Comparison of ENCODE assay signal across 1 cellular context in the genomic region with DNA sequence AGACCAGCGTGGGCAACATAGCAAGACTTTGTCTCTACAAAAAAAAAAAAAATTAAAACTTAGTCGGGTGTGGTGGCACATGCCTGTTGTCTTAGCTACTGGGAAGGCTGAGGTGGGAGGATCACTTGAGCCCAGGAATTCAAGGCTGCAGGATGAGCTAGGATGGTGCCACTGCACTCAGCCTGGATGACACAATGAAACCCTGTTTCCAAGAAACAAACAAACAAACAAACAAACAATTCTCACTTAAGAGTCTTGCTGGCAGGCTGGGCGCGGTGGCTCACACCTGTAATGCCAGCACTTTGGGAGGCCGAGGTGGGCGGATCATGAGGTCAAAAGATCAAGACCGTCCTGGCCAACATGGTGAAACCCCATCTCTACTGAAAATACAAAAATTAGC. TPM values are rescaled to one million over a fixed set of nuclear protein-coding genes. Genes with fewer than 3 reads are reported as not detected.
"Had no signal": no experiment of that assay in that cellular context is flagged by ENCODE, and none has a peak within 500 bp of the region (broad histone marks: within the 10 kb centered on the region; RNA-seq: fewer than 3 reads in every experiment).

No MANE protein-coding gene starts in this region.

RNA-seq across cellular contexts. Expression of a gene that starts 11.0 kb away (rescaled TPM):
- polyA plus RNA-seq: HepG2 had no signal
